ENCODE assay signal across 9 cellular contexts in genomic region chr10:75612904-75613684, GRCh38.
DNase-seq lines count a peak whose midpoint lies in the region; ATAC-seq and TF ChIP-seq lines count a peak whose summit lies in the region.
"Had no signal": no experiment of that assay in that cellular context is flagged by ENCODE, and none has a peak within 500 bp of the region (broad histone marks: within the 10 kb centered on the region; RNA-seq: fewer than 3 reads in every experiment).

No MANE protein-coding gene starts in this region.

- H3K36me3 Mint-ChIP-seq in brain = no peaks in the 10 kb centered on the region
- no peaks in the 10 kb centered on the region for H3K36me3 Mint-ChIP-seq in nephron (ENCODE audit: low read depth)

- H3K4me3 Mint-ChIP-seq in brain = peak overlapping the region in 2 of 5 experiments; percentile 19 to 26
- peak overlapping the region in 1 of 3 experiments; percentile 20 for H3K4me3 Mint-ChIP-seq in nephron
- H3K4me3 Mint-ChIP-seq: activated B cell treated with CpG ODN at 0.5 μM for 24 hours had no signal

- peaks cover 0 to 3% (median 0%) of the 10 kb centered on the region in 5 experiments for H3K9me3 Mint-ChIP-seq in brain
- no peaks in the 10 kb centered on the region for H3K9me3 Mint-ChIP-seq in nephron
- H3K9me3 Mint-ChIP-seq: activated B cell treated with CpG ODN at 0.5 μM for 24 hours had no signal

- H3K27ac Mint-ChIP-seq in brain = peak overlapping the region in 3 of 5 experiments; percentile 31 to 95 (median 73)
- H3K27ac Mint-ChIP-seq in nephron = peak overlapping the region; percentile 9 to 83 (median 75)
- H3K27ac Mint-ChIP-seq: activated B cell treated with CpG ODN at 0.5 μM for 24 hours had no signal

- ATAC-seq in GM18867 (IDR thresholded peaks at IDR 0.05; ENCODE audit: unreplicated experiment) = peak; percentile 2
- peak; percentile 13 for ATAC-seq in HG03354 (IDR thresholded peaks at IDR 0.05; ENCODE audit: poor library complexity, severe bottlenecking, unreplicated experiment)

- TF ChIP-seq CTCF in brain (conservative IDR thresholded peaks at IDR 0.05) = no peak
- no peak for TF ChIP-seq CTCF in nephron (IDR thresholded peaks at IDR 0.05; ENCODE audit: unreplicated experiment in 3 of 3)

- peaks cover 32% of the 10 kb centered on the region for H3K27me3 Mint-ChIP-seq in brain
- H3K27me3 Mint-ChIP-seq in nephron (ENCODE audit: low read depth) = peaks cover 50% of the 10 kb centered on the region

- peaks cover 34% of the 10 kb centered on the region for H3K4me1 Mint-ChIP-seq in brain
- peaks cover 34% of the 10 kb centered on the region for H3K4me1 Mint-ChIP-seq in nephron

- DNase-seq in NCI-H446 treated with DMSO at 0.1 percent for 48 hours (lab: John Stamatoyannopoulos, UW) = no peak
- DNase-seq in stimulated activated CD4-positive, alpha-beta T cell treated with anti-CD3 and anti-CD28 coated beads, Interleukin-4, amount 100 ng/mL, for 24 hours = no peak
- DNase-seq in NCI-H748 treated with DMSO at 0.1 percent for 48 hours (lab: John Stamatoyannopoulos, UW) = no peak
- no peak for DNase-seq in NCI-H146 (lab: John Stamatoyannopoulos, UW)
- DNase-seq: activated B cell treated with CpG ODN at 0.5 μM for 24 hours had no signal
